25 cellular contexts compared by ENCODE assay signal in genomic region chr18:27583021-27583420, GRCh38.
A peak's percentile ranks its signal among the peaks of the same experiment; 100 is the strongest.
DNase-seq lines count a peak whose midpoint lies in the region; ATAC-seq, FAIRE-seq and TF ChIP-seq lines count a peak whose summit lies in the region.
"Had no signal": no experiment of that assay in that cellular context is flagged by ENCODE, and none has a peak within 500 bp of the region (broad histone marks: within the 10 kb centered on the region; RNA-seq: fewer than 3 reads in every experiment).

No MANE protein-coding gene starts in this region.

- H3K4me2 ChIP-seq in smooth muscle cell, result no peak overlapping the region
- no peak overlapping the region for H3K4me2 ChIP-seq in trophoblast cell (ENCODE audit: low read length)
- H3K4me2 ChIP-seq: BLaER1 treated with 17β-estradiol and CSF1 and Interleukin-3, amounts not matched to agents 10 nM and 100 nM had no signal

- no peak overlapping the region for H2BK5ac ChIP-seq in trophoblast cell (ENCODE audit: low read depth, low read length, poor library complexity)

- H3K36me3 ChIP-seq in smooth muscle cell (ENCODE audit: low read depth) (no peaks in the 10 kb centered on the region), lower lobe of right lung (no peaks in the 10 kb centered on the region), trophoblast cell (ENCODE audit: control insufficient read depth in 1 of 2, insufficient read depth in 2 of 2, low read length in 2 of 2) (no peaks in the 10 kb centered on the region)
- H3K36me3 ChIP-seq: BLaER1 treated with 17β-estradiol and CSF1 and Interleukin-3, amounts not matched to agents 10 nM and 100 nM had no signal

- TF ChIP-seq CTCF in astrocyte of the spinal cord (IDR thresholded peaks at IDR 0.05; ENCODE audit: low read depth, low read length), result no peak
- TF ChIP-seq CTCF in epithelial cell of proximal tubule (conservative IDR thresholded peaks at IDR 0.05; ENCODE audit: low read depth, low read length), result no peak
- TF ChIP-seq CTCF in smooth muscle cell (IDR thresholded peaks at IDR 0.05; ENCODE audit: borderline replicate concordance, insufficient read depth, poor library complexity, severe bottlenecking), result no peak
- TF ChIP-seq CTCF in lower lobe of right lung (IDR thresholded peaks at IDR 0.05), result no peak

- H2BK120ac ChIP-seq in trophoblast cell (ENCODE audit: insufficient read depth, low read length, poor library complexity), result no peak overlapping the region

- H3K79me1 ChIP-seq in trophoblast cell (ENCODE audit: low read length), result no peaks in the 10 kb centered on the region

- H3K18ac ChIP-seq in trophoblast cell (ENCODE audit: low read length), result no peak overlapping the region

- 67% methylated on average over 1 of the region's 1 CpG for WGBS in smooth muscle cell (ENCODE audit: low lambda C conversion rate)
- WGBS in trophoblast cell (ENCODE audit: extremely low coverage, insufficient coverage, insufficient read length), result no CpG with 5 or more reads among the region's 1 CpG

- no peaks in the 10 kb centered on the region for H3K79me2 ChIP-seq in smooth muscle cell (ENCODE audit: low read depth)
- H3K79me2 ChIP-seq in trophoblast cell (ENCODE audit: control insufficient read depth, insufficient read depth, low read length, poor library complexity), result no peaks in the 10 kb centered on the region

- no peak overlapping the region for H2BK12ac ChIP-seq in trophoblast cell (ENCODE audit: low read length)

- H3K9me3 ChIP-seq in smooth muscle cell (replicated peaks; ENCODE audit: low read depth), result peaks cover 10% of the 10 kb centered on the region
- peaks cover 7% of the 10 kb centered on the region for H3K9me3 ChIP-seq in lower lobe of right lung
- H3K9me3 ChIP-seq in trophoblast cell (ENCODE audit: insufficient read depth, low read depth, low read length), result peaks cover 2% of the 10 kb centered on the region
- H3K9me3 ChIP-seq: Caco-2 had no signal

- H3K4me3 ChIP-seq in astrocyte of the spinal cord (ENCODE audit: low read depth, low read length) (no peak overlapping the region), epithelial cell of proximal tubule (ENCODE audit: low read depth, low read length) (no peak overlapping the region), smooth muscle cell (no peak overlapping the region), lower lobe of right lung (no peak overlapping the region), trophoblast cell (ENCODE audit: low read depth, low read length) (no peak overlapping the region)
- H3K4me3 ChIP-seq: BLaER1 treated with 17β-estradiol and CSF1 and Interleukin-3, amounts not matched to agents 10 nM and 100 nM; GM23248; K562 had no signal

- no peak overlapping the region for H4K8ac ChIP-seq in trophoblast cell (ENCODE audit: low read depth, low read length)

- no peak overlapping the region for H3K23ac ChIP-seq in trophoblast cell (ENCODE audit: low read length)

- H4K91ac ChIP-seq in trophoblast cell (ENCODE audit: low read depth, low read length), result no peak overlapping the region

- H3K27me3 ChIP-seq in smooth muscle cell (ENCODE audit: low read depth) (no peaks in the 10 kb centered on the region), lower lobe of right lung (ENCODE audit: low read depth) (no peaks in the 10 kb centered on the region), trophoblast cell (ENCODE audit: insufficient read depth, low read length) (no peaks in the 10 kb centered on the region)
- H3K27me3 ChIP-seq: BLaER1 treated with 17β-estradiol and CSF1 and Interleukin-3, amounts not matched to agents 10 nM and 100 nM had no signal

- no peak overlapping the region for H2AFZ ChIP-seq in smooth muscle cell (ENCODE audit: low read depth)
- H2AFZ ChIP-seq in trophoblast cell (ENCODE audit: insufficient read depth, low read length, poor library complexity), result no peak overlapping the region
- H2AFZ ChIP-seq: GM23248 had no signal

- no peak overlapping the region for H4K12ac ChIP-seq in trophoblast cell (ENCODE audit: low read depth, low read length)

- H3K9ac ChIP-seq in smooth muscle cell (ENCODE audit: low read depth) (no peak overlapping the region), trophoblast cell (ENCODE audit: low read length) (no peak overlapping the region)
- H3K9ac ChIP-seq: BLaER1 treated with 17β-estradiol and CSF1 and Interleukin-3, amounts not matched to agents 10 nM and 100 nM; GM23248 had no signal

- in situ Hi-C loops in astrocyte of the spinal cord (cut with HindIII; ENCODE audit: low sequenced_read_pairs), result no loop called here

- no peaks in the 10 kb centered on the region for H3F3A ChIP-seq in smooth muscle cell (ENCODE audit: low read depth)

- H3K4ac ChIP-seq in trophoblast cell (ENCODE audit: low read depth, low read length), result no peak overlapping the region

- intact Hi-C loops in lower lobe of right lung (cut with DNase I), result no loop called here

- no peak overlapping the region for H3K27ac ChIP-seq in smooth muscle cell (ENCODE audit: low read depth)
- H3K27ac ChIP-seq in lower lobe of right lung, result no peak overlapping the region
- no peak overlapping the region for H3K27ac ChIP-seq in trophoblast cell (ENCODE audit: low read depth, low read length)
- H3K27ac ChIP-seq: BLaER1 treated with 17β-estradiol and CSF1 and Interleukin-3, amounts not matched to agents 10 nM and 100 nM; GM23248 had no signal

- no peaks in the 10 kb centered on the region for H4K20me1 ChIP-seq in smooth muscle cell (ENCODE audit: low read depth)
- H4K20me1 ChIP-seq: BLaER1 treated with 17β-estradiol and CSF1 and Interleukin-3, amounts not matched to agents 10 nM and 100 nM had no signal

- H3K14ac ChIP-seq in trophoblast cell (ENCODE audit: low read length), result no peak overlapping the region

- peak; percentile 53 for DNase-seq in RCC 7860 (ENCODE audit: low spot score)
- DNase-seq in astrocyte of the spinal cord (ENCODE audit: low read depth, low spot score), result peak; percentile 42
- peak; percentile 35 for DNase-seq in epithelial cell of proximal tubule (ENCODE audit: low read depth)
- DNase-seq in kidney tubule cell (ENCODE audit: low spot score), result peak; percentile 79
- no peak for DNase-seq in smooth muscle cell (lab: John Stamatoyannopoulos, UW; ENCODE audit: unreplicated experiment)
- DNase-seq in NCI-H510A treated with DMSO at 0.1 percent for 48 hours (lab: John Stamatoyannopoulos, UW), result no peak
- DNase-seq in lower lobe of right lung, result no peak
- no peak for DNase-seq in trophoblast cell
- DNase-seq: 8988T; Caco-2; CD4-positive, alpha-beta memory T cell; DND-41; GM23248; H9; HFFc6; MM.1S; NCI-H1048; NCI-H1417 treated with DMSO at 0.1 percent for 48 hours; NCI-H187; NCI-H2107; NCI-H446 treated with DMSO at 0.1 percent for 48 hours had no signal

- no peak for FAIRE-seq in RCC 7860 (lab: Jason Lieb, UNC)
- FAIRE-seq: GM12891, HepG2, K562 had no signal

- H2AK5ac ChIP-seq in trophoblast cell (ENCODE audit: low read length), result no peak overlapping the region

- H3K4me1 ChIP-seq in smooth muscle cell (ENCODE audit: low read depth), result no peaks in the 10 kb centered on the region
- no peaks in the 10 kb centered on the region for H3K4me1 ChIP-seq in lower lobe of right lung
- no peaks in the 10 kb centered on the region for H3K4me1 ChIP-seq in trophoblast cell (ENCODE audit: control insufficient read depth in 1 of 2, insufficient read depth in 2 of 2, low read length in 2 of 2)
- H3K4me1 ChIP-seq: BLaER1 treated with 17β-estradiol and CSF1 and Interleukin-3, amounts not matched to agents 10 nM and 100 nM; Caco-2 had no signal

- ATAC-seq in lower lobe of right lung, result no peak
- ATAC-seq: HepG2, K562 had no signal

Comparison
In these comparisons a context has a peak if more than half of its experiments do, and no peak if none do; other contexts are left out.
1. DNase-seq: peak in RCC 7860 (single experiment), astrocyte of the spinal cord (single experiment), epithelial cell of proximal tubule (single experiment) and kidney tubule cell (single experiment); none in smooth muscle cell (single experiment), NCI-H510A treated with DMSO at 0.1 percent for 48 hours (single experiment), lower lobe of right lung (single experiment) and trophoblast cell (0 of 2).